Comparison of ENCODE assay signal across 15 cellular contexts in the genomic region with DNA sequence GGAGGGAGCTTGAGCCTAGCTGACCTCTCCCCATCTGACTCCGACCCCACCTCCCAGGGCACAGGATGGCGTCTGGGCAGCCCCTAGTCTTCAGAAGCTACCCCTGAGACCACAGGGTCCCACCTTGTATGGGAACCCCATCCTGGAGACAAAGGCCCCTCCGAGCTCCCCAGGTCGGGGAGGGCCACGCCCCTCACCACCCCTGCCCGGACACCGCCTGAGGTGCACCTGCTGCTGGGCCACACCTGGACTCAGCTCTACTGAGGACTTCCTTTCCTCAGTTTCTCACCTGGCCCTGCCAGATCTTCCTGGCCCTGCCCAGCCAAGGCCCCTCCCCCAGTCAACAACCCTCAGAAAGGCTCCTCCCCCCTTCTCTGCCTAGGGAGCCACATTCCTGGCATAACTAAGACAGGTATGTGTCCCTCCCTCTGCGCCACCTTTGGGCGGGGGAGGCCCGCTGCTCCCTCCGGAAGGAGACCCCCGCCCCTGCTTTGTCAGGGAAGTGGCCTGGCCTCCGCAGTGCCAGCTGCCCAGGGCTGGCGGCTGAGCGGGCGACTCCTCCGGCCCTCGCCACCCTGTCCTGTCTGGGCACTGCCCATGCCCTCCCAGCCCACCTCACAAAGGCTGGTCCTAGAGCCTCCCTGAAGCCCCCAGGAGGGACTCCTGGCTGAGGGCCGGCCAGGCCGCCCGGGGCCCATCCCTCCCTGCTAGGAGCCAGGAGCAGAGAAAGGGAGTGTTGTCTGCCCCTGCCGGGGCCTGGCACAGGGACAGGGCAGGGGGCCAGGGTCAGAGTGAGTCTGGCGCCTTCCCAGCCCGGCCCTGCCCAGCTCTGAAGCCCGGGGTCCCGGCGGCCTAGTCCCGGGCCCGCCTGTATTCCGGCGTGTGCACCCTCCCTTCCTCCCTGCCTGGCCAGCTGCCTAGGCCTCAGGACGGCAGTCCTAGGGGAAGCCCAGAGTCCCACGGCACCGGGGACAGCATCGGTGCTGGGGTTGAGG. TPM values are rescaled to one million over a fixed set of nuclear protein-coding genes. Genes with fewer than 3 reads are reported as not detected.
A peak's percentile ranks its signal among the peaks of the same experiment; 100 is the strongest.
DNase-seq lines count a peak whose midpoint lies in the region; ATAC-seq and TF ChIP-seq lines count a peak whose summit lies in the region.
"Had no signal": no experiment of that assay in that cellular context is flagged by ENCODE, and none has a peak within 500 bp of the region (broad histone marks: within the 10 kb centered on the region; RNA-seq: fewer than 3 reads in every experiment).

No MANE protein-coding gene starts in this region.

- BruUV-seq in HCT116 (replicated peaks; lab: Mats Ljungman, UMichigan): no TSS peak

- TF ChIP-seq EP300 in tibial nerve (IDR thresholded peaks at IDR 0.05): no peak

- H3K9me2 ChIP-seq in HCT116 (ENCODE audit: insufficient read depth): no peaks in the 10 kb centered on the region

- no peaks in the 10 kb centered on the region for H3K9me3 ChIP-seq in HCT116 (ENCODE audit: control insufficient read depth in 1 of 2, insufficient read depth in 1 of 2, low read depth in 1 of 2, low read length in 2 of 2)
- no peaks in the 10 kb centered on the region for H3K9me3 ChIP-seq in iPS-20b (ENCODE audit: insufficient read depth, low read depth, low read length)
- H3K9me3 ChIP-seq in tibial nerve: no peaks in the 10 kb centered on the region
- no peaks in the 10 kb centered on the region for H3K9me3 ChIP-seq in colonic mucosa

- no peak for TF ChIP-seq POLR2A in HCT116 (IDR thresholded peaks at IDR 0.05; ENCODE audit: borderline replicate concordance, extremely low read depth, insufficient read depth, insufficient read length)
- no peak for TF ChIP-seq POLR2A in tibial nerve (IDR thresholded peaks at IDR 0.05)

- POLR2A ChIA-PET in HCT116 (lab: Charles Lee): interaction anchor here (1.1 kb wide), 1 partner anchor 39 kb away, joined by 3 read pairs; no protein-coding TSS in a partner anchor

- ATAC-seq in HCT116: peak; percentile 70

- H4K20me1 ChIP-seq in HCT116 (ENCODE audit: insufficient read depth): no peaks in the 10 kb centered on the region

- TF ChIP-seq CTCF in HCT116 (IDR thresholded peaks at IDR 0.05 in 2 of 3, conservative IDR thresholded peaks at IDR 0.05 in 1 of 3; ENCODE audit: borderline replicate concordance in 1 of 3, insufficient read depth in 1 of 3, low read depth in 2 of 3, low read length in 2 of 3) (no peak), astrocyte of the spinal cord (IDR thresholded peaks at IDR 0.05; ENCODE audit: low read depth, low read length) (no peak), tibial nerve (IDR thresholded peaks at IDR 0.05) (no peak), colonic mucosa (IDR thresholded peaks at IDR 0.05) (no peak)

- WGBS in tibial nerve, 2 donors: 46 to 77% methylated on average over 16 to 22 of the region's 35 CpGs

- peak overlapping the region; percentile 15 to 40 for H3K4me3 ChIP-seq in HCT116 (replicated peaks in 1 of 2; ENCODE audit: low read depth in 1 of 2, low read length in 2 of 2)
- no peak overlapping the region for H3K4me3 ChIP-seq in astrocyte of the spinal cord (ENCODE audit: low read depth, low read length)
- H3K4me3 ChIP-seq in iPS-20b (ENCODE audit: low read length): 0 out of 2 replicates have a peak overlapping the region, but pooled peaks have one; percentile 9
- peak overlapping the region in 2 of 7 experiments; percentile 8 to 28 for H3K4me3 ChIP-seq in skin epidermis
- H3K4me3 ChIP-seq in tibial nerve: no peak overlapping the region
- no peak overlapping the region for H3K4me3 ChIP-seq in colonic mucosa

- no peaks in the 10 kb centered on the region for H3K27me3 ChIP-seq in HCT116 (ENCODE audit: insufficient read depth, low read length)
- no peaks in the 10 kb centered on the region; the same call in 1 of the 2 replicates for H3K27me3 ChIP-seq in iPS-20b (ENCODE audit: insufficient read depth, low read length)
- H3K27me3 ChIP-seq in tibial nerve: no peaks in the 10 kb centered on the region
- no peaks in the 10 kb centered on the region for H3K27me3 ChIP-seq in colonic mucosa

- H3K27ac ChIP-seq in HCT116 (ENCODE audit: low read depth, low read length): peak overlapping the region; percentile 87
- peak overlapping the region; percentile 80 for H3K27ac ChIP-seq in iPS-20b (ENCODE audit: low read length)
- peak overlapping the region in 12 of 21 experiments; percentile 10 to 83 (median 62) for H3K27ac ChIP-seq in skin epidermis
- H3K27ac ChIP-seq in tibial nerve: peak overlapping the region in 1 of 4 donors; percentile 52
- no peak overlapping the region for H3K27ac ChIP-seq in colonic mucosa

- no peak overlapping the region for H2AFZ ChIP-seq in HCT116 (ENCODE audit: low read depth, low read length, poor library complexity, severe bottlenecking)

- H3K36me3 ChIP-seq in HCT116 (ENCODE audit: control insufficient read depth in 1 of 2, insufficient read depth in 2 of 2, low read length in 2 of 2): peaks cover 0 to 23% of the 10 kb centered on the region in 2 experiments; a peak in 2 of 4 replicates
- H3K36me3 ChIP-seq in iPS-20b (ENCODE audit: insufficient read depth, low read depth, low read length): peaks cover 21% of the 10 kb centered on the region; the same call in 1 of the 2 replicates
- no peaks in the 10 kb centered on the region for H3K36me3 ChIP-seq in tibial nerve
- H3K36me3 ChIP-seq in colonic mucosa: no peaks in the 10 kb centered on the region

- in situ Hi-C loops in astrocyte of the spinal cord (cut with HindIII; ENCODE audit: low sequenced_read_pairs): no loop called here

- peaks cover 80% of the 10 kb centered on the region for H3K79me2 ChIP-seq in HCT116 (ENCODE audit: insufficient read depth, low read length)

- no peak for TF ChIP-seq RAD21 in HCT116 (IDR thresholded peaks at IDR 0.05; ENCODE audit: low read depth)

- H3K9ac ChIP-seq in HCT116 (ENCODE audit: low read length): peak overlapping the region; percentile 67
- H3K9ac ChIP-seq in iPS-20b (ENCODE audit: low read depth, low read length): peak overlapping the region; percentile 58
- H3K9ac ChIP-seq in colonic mucosa (ENCODE audit: low read depth in 2 of 2, low read length in 2 of 2): no peak overlapping the region

- CTCF ChIA-PET in HCT116 (lab: Charles Lee): no interaction called here

- peak; percentile 51 for DNase-seq in HCT116 (ENCODE audit: low read depth, low spot score)
- DNase-seq in astrocyte of the spinal cord (ENCODE audit: low read depth, low spot score): peak; percentile 34
- no peak for DNase-seq in tibial nerve (ENCODE audit: low spot score in 2 of 2)
- DNase-seq in NCI-H2171 treated with DMSO at 0.1 percent for 48 hours (lab: John Stamatoyannopoulos, UW): no peak
- DNase-seq in colonic mucosa: no peak
- no peak for DNase-seq in AG08396 (ENCODE audit: low spot score)
- DNase-seq: cerebellar nuclear complex, GDM1, NCI-H1436, SIG-M5 had no signal

- H3K4me2 ChIP-seq in HCT116 (ENCODE audit: low read length): peak overlapping the region; percentile 98

- H3K4me1 ChIP-seq in HCT116 (ENCODE audit: control insufficient read depth in 1 of 2, insufficient read depth in 2 of 2, low read length in 2 of 2) (peaks cover 33 to 52% of the 10 kb centered on the region in 2 experiments), iPS-20b (ENCODE audit: insufficient read depth, low read length) (peaks cover 26% of the 10 kb centered on the region), tibial nerve (peaks cover 0 to 45% (median 18%) of the 10 kb centered on the region in 4 donors), colonic mucosa (peaks cover 6% of the 10 kb centered on the region)

- RAD21 ChIA-PET in HCT116 (lab: Charles Lee; ENCODE audit: low non-redundant PET in 1 of 2, low total read pairs in 2 of 2, uncharacterized antibody in 2 of 2, unreplicated experiment in 2 of 2): no interaction called here

- intact Hi-C loops in HCT116 (cut with micrococcal nuclease) (no loop called here), colonic mucosa (cut with DNase I) (no loop called here)

TF ChIP-seq in HCT116, 20 proteins besides CTCF, POLR2A, EP300 and RAD21:
- TF ChIP-seq POLR2AphosphoS5 (IDR thresholded peaks at IDR 0.05; ENCODE audit: low read depth, low read length) (peak; percentile 39; the same call in 1 of the 2 replicates), YY1 (IDR thresholded peaks at IDR 0.05; ENCODE audit: extremely low read depth, insufficient replicate concordance, low read depth, low read length) (peak; percentile 19), EZH2phosphoT487 (IDR thresholded peaks at IDR 0.05; ENCODE audit: borderline replicate concordance) (no peak), EGR1 (IDR thresholded peaks at IDR 0.05; ENCODE audit: low read depth) (peak; percentile 76), SP1 (IDR thresholded peaks at IDR 0.05; ENCODE audit: low read depth) (peak; percentile 76), ZFX (IDR thresholded peaks at IDR 0.05) (peak; percentile 12; the same call in 1 of the 2 replicates)

RNA-seq across cellular contexts. Expression of a gene that starts 4.8 kb away (rescaled TPM):
- total RNA-seq in HCT116 (2021; ENCODE audit: unreplicated experiment): 134 TPM
- 71.3 and 82.2 TPM in 2 replicates for polyA plus RNA-seq in HCT116 (2012)
- 10 to 100 TPM; 10.9 to 35.7 (median 20.6) TPM for total RNA-seq in tibial nerve
- total RNA-seq in colonic mucosa: 100 to 1,000 TPM in 1 of 2 donors, 10 to 100 TPM in 1; 68.1 to 106 TPM

RNA-seq across cellular contexts. Expression of a gene that starts 11.4 kb away (rescaled TPM):
- total RNA-seq in HCT116 (2021; ENCODE audit: unreplicated experiment): 140 TPM
- polyA plus RNA-seq in HCT116 (2012): 209 and 352 TPM in 2 replicates
- total RNA-seq in tibial nerve: 10 to 100 TPM; 29.1 to 65.4 (median 48.7) TPM
- total RNA-seq in colonic mucosa: 10 to 100 TPM; 21.9 to 25.2 TPM

RNA-seq across cellular contexts. Expression of a gene that starts 24.8 kb away (rescaled TPM):
- total RNA-seq in HCT116 (2021; ENCODE audit: unreplicated experiment) (145 TPM), tibial nerve (10 to 100 TPM; 26.9 to 70.8 (median 58.7) TPM), colonic mucosa (10 to 100 TPM; 30.5 to 47.3 TPM)
- 88.1 and 110 TPM in 2 replicates for polyA plus RNA-seq in HCT116 (2012)

RNA-seq across cellular contexts. Expression of a gene that starts 42.8 kb away (rescaled TPM):
- 0.39 TPM for total RNA-seq in HCT116 (2021; ENCODE audit: unreplicated experiment)
- polyA plus RNA-seq in HCT116 (2012): 2.6 and 3.8 TPM in 2 replicates
- under 1 TPM in 2 of 4 donors, not detected in 2; 0.22 to 0.78 TPM for total RNA-seq in tibial nerve
- not detected for total RNA-seq in colonic mucosa
- total RNA-seq: activated CD8-positive, alpha-beta memory T cell treated with anti-CD3 and anti-CD28 coated beads for 36 hours had no signal

RNA-seq across cellular contexts. Expression of a gene that starts 49.4 kb away (rescaled TPM):
- 6.3 TPM for total RNA-seq in HCT116 (2021; ENCODE audit: unreplicated experiment)
- 8.6 and 8.7 TPM in 2 replicates for polyA plus RNA-seq in HCT116 (2012)
- not detected for total RNA-seq in tibial nerve
- 1 to 10 TPM; 5.1 to 5.7 TPM for total RNA-seq in colonic mucosa
- total RNA-seq: activated CD8-positive, alpha-beta memory T cell treated with anti-CD3 and anti-CD28 coated beads for 36 hours; subcutaneous adipose tissue had no signal
- polyA plus RNA-seq: liver had no signal

Comparison
In these comparisons a context has a peak if more than half of its experiments do, and no peak if none do; other contexts are left out.
1. DNase-seq: peak in HCT116 (single experiment) and astrocyte of the spinal cord (single experiment); none in tibial nerve (0 of 2), NCI-H2171 treated with DMSO at 0.1 percent for 48 hours (single experiment), colonic mucosa (single experiment) and AG08396 (single experiment).
2. H3K4me3 ChIP-seq: peak in HCT116 (2 of 2) and iPS-20b (single experiment); none in astrocyte of the spinal cord (single experiment), tibial nerve (0 of 4) and colonic mucosa (single experiment).
3. H3K9ac ChIP-seq: peak in HCT116 (single experiment) and iPS-20b (single experiment); none in colonic mucosa (0 of 2).